In genomic region chr17:36112572-36112971, GRCh38 we compare ENCODE assay signal across 9 cellular contexts. TPM values are rescaled to one million over a fixed set of nuclear protein-coding genes. Genes with fewer than 3 reads are reported as not detected.
"Had no signal": no experiment of that assay in that cellular context is flagged by ENCODE, and none has a peak within 500 bp of the region (broad histone marks: within the 10 kb centered on the region; RNA-seq: fewer than 3 reads in every experiment).

No MANE protein-coding gene starts in this region.

- H2AFZ ChIP-seq: GM23338 had no signal

- H3K4me3 ChIP-seq: GM23338, K562 had no signal

- H3K4me3 Mint-ChIP-seq: GM23338, H9, HFFc6 had no signal

- H3K27ac Mint-ChIP-seq: GM23338, HFFc6 had no signal

- H3K4me1 Mint-ChIP-seq: GM23338 had no signal

- ATAC-seq: GM23338, K562 had no signal

- DNase-seq: H9, HCEC 1CT, HFFc6, IMR-90, KG1 had no signal

- H3K4me2 ChIP-seq: GM23338 had no signal

RNA-seq across cellular contexts. Expression of gene CCL4, which starts 8.9 kb away (rescaled TPM):
- total RNA-seq: GM23338, H1, H9, HFFc6, HT-29, IMR-90 had no signal
- polyA plus RNA-seq: GM23338, H1, IMR-90, K562 had no signal

RNA-seq across cellular contexts. Expression of gene CCL3, which starts 22.6 kb away (rescaled TPM):
- total RNA-seq: GM23338, H1, H9, HFFc6, HT-29, IMR-90 had no signal
- polyA plus RNA-seq: GM23338, H1, IMR-90, K562 had no signal

RNA-seq across cellular contexts. Expression of gene CCL18, which starts 48.5 kb away (rescaled TPM):
- total RNA-seq: GM23338, H1, H9, HFFc6, HT-29, IMR-90, K562 had no signal
- polyA plus RNA-seq: GM23338, H1, IMR-90, K562 had no signal
